ENCODE assay signal across 9 cellular contexts in genomic region chr4:182978152-182978827, GRCh38.
DNase-seq lines count a peak whose midpoint lies in the region; ATAC-seq, FAIRE-seq and TF ChIP-seq lines count a peak whose summit lies in the region.
"Had no signal": no experiment of that assay in that cellular context is flagged by ENCODE, and none has a peak within 500 bp of the region (broad histone marks: within the 10 kb centered on the region; RNA-seq: fewer than 3 reads in every experiment).

No MANE protein-coding gene starts in this region.

- DNase-seq in A673 (ENCODE audit: low spot score) (peak; percentile 72), RPMI7951 (ENCODE audit: low read depth) (peak; percentile 97), NCI-H446 (lab: John Stamatoyannopoulos, UW) (no peak), D721Med (ENCODE audit: insufficient read length, low spot score) (no peak), HAP-1 (ENCODE audit: low spot score in 2 of 2) (no peak), WTC11 (ENCODE audit: low spot score) (no peak)

- H3K4me1 ChIP-seq in A673 (ENCODE audit: insufficient read depth, low read length, poor library complexity, severe bottlenecking) = peaks cover 3% of the 10 kb centered on the region
- H3K4me1 ChIP-seq in HAP-1 = no peaks in the 10 kb centered on the region

- no TSS peak for BruUV-seq in A673 (replicated peaks; lab: Mats Ljungman, UMichigan)

- no peak for FAIRE-seq in D721Med (lab: Jason Lieb, UNC)

- no peaks in the 10 kb centered on the region for H3K36me3 Mint-ChIP-seq in WTC11

- ATAC-seq in GM19025 (IDR thresholded peaks at IDR 0.05; ENCODE audit: low read depth, unreplicated experiment) (peak; percentile 75), HG02938 (IDR thresholded peaks at IDR 0.05; ENCODE audit: unreplicated experiment) (peak; percentile 74), WTC11 (no peak)

- in situ Hi-C loops in HAP-1 (cut with MboI; ENCODE audit: low sequenced_read_pairs) = no loop called here

- no peak overlapping the region for H3K4me3 Mint-ChIP-seq in WTC11

- H3K4me3 ChIP-seq in A673 (ENCODE audit: low read depth, low read length, poor library complexity, severe bottlenecking) = no peak overlapping the region
- no peak overlapping the region for H3K4me3 ChIP-seq in HAP-1
- H3K4me3 ChIP-seq: cardiac muscle cell had no signal

- no peaks in the 10 kb centered on the region for H3K9me3 ChIP-seq in A673 (ENCODE audit: low read depth, low read length, poor library complexity, severe bottlenecking)
- H3K9me3 ChIP-seq in HAP-1 = no peaks in the 10 kb centered on the region

- H3K27me3 ChIP-seq in A673 (replicated peaks; ENCODE audit: insufficient read depth, low read depth, low read length, poor library complexity) = no peaks in the 10 kb centered on the region
- no peaks in the 10 kb centered on the region for H3K27me3 ChIP-seq in HAP-1 (ENCODE audit: low read depth)
- H3K27me3 ChIP-seq: cardiac muscle cell had no signal

- peaks cover 7% of the 10 kb centered on the region; the same call in 1 of the 2 replicates for H3K9me3 Mint-ChIP-seq in WTC11

- TF ChIP-seq CTCF in A673 (conservative IDR thresholded peaks at IDR 0.05; ENCODE audit: low read depth, low read length) (no peak), D721Med (IDR thresholded peaks at IDR 0.05; ENCODE audit: insufficient read depth, missing control alignments) (no peak), WTC11 (IDR thresholded peaks at IDR 0.05) (no peak)

- H3K4me1 Mint-ChIP-seq in WTC11 = peaks cover 2% of the 10 kb centered on the region; the same call in 1 of the 2 replicates

- H3K27me3 Mint-ChIP-seq in WTC11 (ENCODE audit: low read depth) = no peaks in the 10 kb centered on the region

- CTCF ChIA-PET in A673 (lab: Charles Lee) (no interaction called here), WTC11 (lab: Charles Lee) (interaction anchor here (1.3 kb wide), 1 partner anchor 40 kb away, joined by 8 read pairs; no protein-coding TSS in a partner anchor)

- POLR2A ChIA-PET in A673 (lab: Charles Lee; ENCODE audit: low non-redundant PET) = no interaction called here
- POLR2A ChIA-PET in WTC11 (lab: Charles Lee) = no interaction called here

- intact Hi-C loops in A673 (cut with micrococcal nuclease; ENCODE audit: unreplicated experiment) = no loop called here

- H3K27ac ChIP-seq in A673 (ENCODE audit: low read depth, low read length, poor library complexity, severe bottlenecking) = no peak overlapping the region
- H3K27ac ChIP-seq: cardiac muscle cell had no signal

- no peak overlapping the region for H3K27ac Mint-ChIP-seq in WTC11

- no peaks in the 10 kb centered on the region for H3K36me3 ChIP-seq in A673 (ENCODE audit: insufficient read depth, low read length, poor library complexity, severe bottlenecking)
- H3K36me3 ChIP-seq in HAP-1 (replicated peaks) = no peaks in the 10 kb centered on the region
- H3K36me3 ChIP-seq: cardiac muscle cell had no signal

TF ChIP-seq in WTC11, 78 proteins besides CTCF, POLR2A, EP300 and RAD21:
- TF ChIP-seq TEAD1 (CRISPR knock-in tag; IDR thresholded peaks at IDR 0.05) = no peak
- no peak for TF ChIP-seq JAZF1 (CRISPR knock-in tag; IDR thresholded peaks at IDR 0.05)
- no peak for TF ChIP-seq HMGA2 (CRISPR knock-in tag; IDR thresholded peaks at IDR 0.05)
- no peak for TF ChIP-seq ATF1 (CRISPR knock-in tag; IDR thresholded peaks at IDR 0.05)
- TF ChIP-seq ERG (CRISPR knock-in tag; IDR thresholded peaks at IDR 0.05) = no peak
- TF ChIP-seq ETV6 (CRISPR knock-in tag; IDR thresholded peaks at IDR 0.05) = no peak
- no peak for TF ChIP-seq IRF2 (CRISPR knock-in tag; IDR thresholded peaks at IDR 0.05; ENCODE audit: borderline replicate concordance, low read depth)

Comparison
In these comparisons a context has a peak if more than half of its experiments do, and no peak if none do; other contexts are left out.
1. DNase-seq: peak in A673 (single experiment) and RPMI7951 (single experiment); none in NCI-H446 (0 of 2), D721Med (single experiment), HAP-1 (0 of 2) and WTC11 (single experiment).